Comparison of ENCODE assay signal across 23 cellular contexts in the genomic region with DNA sequence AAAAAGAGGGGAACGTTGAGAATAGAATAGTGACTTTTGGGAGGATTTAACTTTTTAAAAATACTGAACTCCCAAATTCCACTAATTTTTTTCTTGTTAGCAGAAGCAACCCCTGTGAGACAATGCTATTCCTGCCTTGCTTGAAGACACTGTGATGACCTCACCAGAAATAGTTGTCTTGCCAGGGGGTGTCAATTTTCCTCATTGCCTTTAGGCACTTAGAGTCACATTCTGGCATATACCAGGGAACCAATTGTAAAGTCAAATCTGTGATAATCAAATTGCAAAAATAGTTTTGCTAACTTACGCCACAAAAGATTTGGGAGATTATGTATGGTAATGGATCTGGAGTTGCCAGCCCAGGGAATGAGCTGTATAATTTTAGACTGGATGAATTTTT.
"Had no signal": no experiment of that assay in that cellular context is flagged by ENCODE, and none has a peak within 500 bp of the region (broad histone marks: within the 10 kb centered on the region; RNA-seq: fewer than 3 reads in every experiment).

No MANE protein-coding gene starts in this region.

- H3K27ac ChIP-seq: colonic mucosa, foreskin keratinocyte, heart right ventricle, left lung, prostate gland, right atrium auricular region, thoracic aorta, tibial nerve, upper lobe of right lung, uterus had no signal

- H3K4me3 Mint-ChIP-seq: effector memory CD8-positive, alpha-beta T cell; naive thymus-derived CD8-positive, alpha-beta T cell; nephron progenitor cell; stimulated activated naive B cell treated with anti-CD40 and anti-IgM and Interleukin-4, amounts not matched to agents 10 μg/mL and 1 μg/mL and 100 μg/mL, for 72 hours; stimulated activated naive CD8-positive, alpha-beta T cell treated with anti-CD3 and anti-CD28 coated beads, Interleukin-15, Interleukin-2, amounts not matched to agents 100 ng/mL and 50 ng/mL, for 24 hours had no signal

- H3K9me3 ChIP-seq: colonic mucosa, heart right ventricle, left lung, prostate gland, right atrium auricular region, thoracic aorta, tibial nerve, upper lobe of right lung, uterus had no signal

- ATAC-seq: effector memory CD8-positive, alpha-beta T cell; foreskin keratinocyte; heart right ventricle; left cardiac atrium; left lung; naive thymus-derived CD8-positive, alpha-beta T cell; sciatic nerve; stimulated activated naive B cell treated with anti-CD40 and anti-IgM and Interleukin-4, amounts not matched to agents 10 μg/mL and 1 μg/mL and 100 μg/mL, for 72 hours; upper lobe of right lung had no signal

- H3K4me1 ChIP-seq: colonic mucosa, foreskin keratinocyte, heart right ventricle, left lung, prostate gland, right atrium auricular region, tibial nerve, upper lobe of right lung, uterus had no signal

- H3K36me3 ChIP-seq: colonic mucosa, heart right ventricle, left lung, prostate gland, right atrium auricular region, thoracic aorta, tibial nerve, upper lobe of right lung, uterus had no signal

- H3K4me1 Mint-ChIP-seq: naive thymus-derived CD8-positive, alpha-beta T cell; nephron progenitor cell; stimulated activated naive B cell treated with anti-CD40 and anti-IgM and Interleukin-4, amounts not matched to agents 10 μg/mL and 1 μg/mL and 100 μg/mL, for 72 hours had no signal

- H3K9me3 Mint-ChIP-seq: effector memory CD8-positive, alpha-beta T cell; stimulated activated naive B cell treated with anti-CD40 and anti-IgM and Interleukin-4, amounts not matched to agents 10 μg/mL and 1 μg/mL and 100 μg/mL, for 72 hours; stimulated activated naive CD8-positive, alpha-beta T cell treated with anti-CD3 and anti-CD28 coated beads, Interleukin-15, Interleukin-2, amounts not matched to agents 100 ng/mL and 50 ng/mL, for 24 hours had no signal

- H3K4me3 ChIP-seq: colonic mucosa, heart right ventricle, left lung, prostate gland, right atrium auricular region, thoracic aorta, tibial nerve, upper lobe of right lung, uterus had no signal

- H3K27ac Mint-ChIP-seq: effector memory CD8-positive, alpha-beta T cell; naive thymus-derived CD8-positive, alpha-beta T cell; nephron progenitor cell; stimulated activated naive B cell treated with anti-CD40 and anti-IgM and Interleukin-4, amounts not matched to agents 10 μg/mL and 1 μg/mL and 100 μg/mL, for 72 hours; stimulated activated naive CD8-positive, alpha-beta T cell treated with anti-CD3 and anti-CD28 coated beads, Interleukin-15, Interleukin-2, amounts not matched to agents 100 ng/mL and 50 ng/mL, for 24 hours had no signal

- H3K36me3 Mint-ChIP-seq: naive thymus-derived CD8-positive, alpha-beta T cell had no signal

- H3K27me3 ChIP-seq: colonic mucosa, heart right ventricle, left lung, right atrium auricular region, tibial nerve, upper lobe of right lung, uterus had no signal

- DNase-seq: colonic mucosa; dermis blood vessel endothelial cell; effector memory CD8-positive, alpha-beta T cell; foreskin keratinocyte; glutamatergic neuron; heart right ventricle; hippocampal formation; left cardiac atrium; left lung; naive thymus-derived CD8-positive, alpha-beta T cell; nephron progenitor cell; nucleus accumbens; stimulated activated CD4-positive, alpha-beta T cell treated with anti-CD3 and anti-CD28 coated beads, Interleukin-2, amount 100 ng/mL, for 24 hours; stimulated activated CD4-positive, alpha-beta T cell treated with anti-CD3 and anti-CD28 coated beads, Interleukin-4, amount 100 ng/mL, for 4 hours; stimulated activated naive B cell treated with anti-CD40 and anti-IgM and Interleukin-4, amounts not matched to agents 10 μg/mL and 1 μg/mL and 100 μg/mL, for 72 hours; upper lobe of right lung; uterus had no signal
